In the genomic region with DNA sequence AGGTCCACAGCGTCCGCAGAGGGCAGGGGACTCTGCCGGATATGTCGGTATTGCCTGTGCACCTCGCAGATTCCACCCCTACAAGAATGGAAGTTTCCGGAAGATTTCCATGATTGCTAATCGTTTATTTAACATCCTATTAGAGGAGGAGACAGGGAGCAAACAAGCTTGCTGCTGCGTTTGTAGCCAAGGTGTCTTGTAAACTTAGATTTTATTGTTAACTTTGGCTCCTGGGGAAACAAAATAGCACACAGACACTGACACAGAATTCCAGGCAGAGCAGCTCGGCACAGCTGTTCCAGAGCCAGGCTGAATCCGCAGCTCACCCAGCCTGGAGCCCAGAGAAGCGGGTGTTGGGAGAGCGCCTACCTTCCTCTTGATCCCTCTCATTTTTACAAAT, we compare ENCODE assay signal across 17 cellular contexts.
DNase-seq lines count a peak whose midpoint lies in the region; ATAC-seq and TF ChIP-seq lines count a peak whose summit lies in the region.
"Had no signal": no experiment of that assay in that cellular context is flagged by ENCODE, and none has a peak within 500 bp of the region (broad histone marks: within the 10 kb centered on the region; RNA-seq: fewer than 3 reads in every experiment).

No MANE protein-coding gene starts in this region.

- CTCF ChIA-PET in A673 (lab: Charles Lee) = no interaction called here

- H3K4me1 ChIP-seq in prostate gland (replicated peaks) (peaks cover 3% of the 10 kb centered on the region), A673 (ENCODE audit: insufficient read depth, low read length, poor library complexity, severe bottlenecking) (no peaks in the 10 kb centered on the region)

- peaks cover 0 to 5% (median 1%) of the 10 kb centered on the region in 7 donors for H3K9me3 Mint-ChIP-seq in CD14-positive monocyte
- H3K9me3 Mint-ChIP-seq: CD8-positive, alpha-beta T cell; H9 had no signal

- DNase-seq in CD14-positive monocyte (ENCODE audit: low spot score) = no peak
- DNase-seq in left kidney (ENCODE audit: low read depth, low spot score) = peak; percentile 59
- DNase-seq in prostate gland (ENCODE audit: low spot score) = peak; percentile 73
- DNase-seq in activated T-cell treated with anti-CD3 and anti-CD28 coated beads, Interleukin-2, amount 50 U/mL, for 48 hours = no peak
- DNase-seq in A673 (ENCODE audit: low spot score) = no peak
- DNase-seq in NCI-H2107 (lab: John Stamatoyannopoulos, UW) = no peak
- DNase-seq: C1 segment of cervical spinal cord; CD8-positive, alpha-beta T cell; COR-L47; DMS153; DMS79 treated with DMSO at 0.1 percent for 48 hours; EL; GOT3; H9 had no signal

- ATAC-seq in HG03342 (IDR thresholded peaks at IDR 0.05; ENCODE audit: unreplicated experiment) = no peak
- ATAC-seq: CD8-positive, alpha-beta T cell had no signal

- H3K4me3 Mint-ChIP-seq in CD14-positive monocyte = peak overlapping the region; percentile 30 to 37
- H3K4me3 Mint-ChIP-seq: B cell; CD8-positive, alpha-beta T cell; H9 had no signal

- H3K27me3 ChIP-seq in prostate gland (replicated peaks; ENCODE audit: insufficient read depth) = peaks cover 13% of the 10 kb centered on the region
- no peaks in the 10 kb centered on the region for H3K27me3 ChIP-seq in A673 (replicated peaks; ENCODE audit: insufficient read depth, low read depth, low read length, poor library complexity)

- H3K4me3 ChIP-seq in prostate gland (no peak overlapping the region), A673 (ENCODE audit: low read depth, low read length, poor library complexity, severe bottlenecking) (no peak overlapping the region)

- H3K36me3 ChIP-seq in prostate gland (no peaks in the 10 kb centered on the region), A673 (ENCODE audit: insufficient read depth, low read length, poor library complexity, severe bottlenecking) (no peaks in the 10 kb centered on the region)

- H3K9me3 ChIP-seq in prostate gland = no peaks in the 10 kb centered on the region
- peaks cover 5% of the 10 kb centered on the region for H3K9me3 ChIP-seq in A673 (ENCODE audit: low read depth, low read length, poor library complexity, severe bottlenecking)

- H3K36me3 Mint-ChIP-seq in CD14-positive monocyte = peaks cover 0 to 2% of the 10 kb centered on the region in 2 donors
- H3K36me3 Mint-ChIP-seq: CD8-positive, alpha-beta T cell had no signal

- no peak overlapping the region for H3K27ac Mint-ChIP-seq in CD14-positive monocyte
- H3K27ac Mint-ChIP-seq: B cell; CD8-positive, alpha-beta T cell had no signal

- 17% methylated on average over 12 of the region's 12 CpGs for WGBS in prostate gland

- no peak for TF ChIP-seq CTCF in CD14-positive monocyte (IDR thresholded peaks at IDR 0.05)
- TF ChIP-seq CTCF in prostate gland (IDR thresholded peaks at IDR 0.05) = no peak
- no peak for TF ChIP-seq CTCF in A673 (conservative IDR thresholded peaks at IDR 0.05; ENCODE audit: low read depth, low read length)

- POLR2A ChIA-PET in A673 (lab: Charles Lee; ENCODE audit: low non-redundant PET) = no interaction called here

- H3K27me3 Mint-ChIP-seq in CD14-positive monocyte (ENCODE audit: low read depth in 3 of 3) = peaks cover 52 to 68% (median 55%) of the 10 kb centered on the region in 3 donors

- peaks cover 7% of the 10 kb centered on the region for H3K4me1 Mint-ChIP-seq in CD14-positive monocyte
- H3K4me1 Mint-ChIP-seq: B cell had no signal

- intact Hi-C loops in CD14-positive monocyte (cut with micrococcal nuclease) (no loop called here), prostate gland (cut with DNase I) (no loop called here), A673 (cut with micrococcal nuclease; ENCODE audit: unreplicated experiment) (no loop called here)

- H3K27ac ChIP-seq in angular gyrus (ENCODE audit: low read depth, low read length) (peak overlapping the region; percentile 62), prostate gland (peak overlapping the region; percentile 40 to 56), A673 (ENCODE audit: low read depth, low read length, poor library complexity, severe bottlenecking) (no peak overlapping the region)

- no TSS peak for BruUV-seq in A673 (replicated peaks; lab: Mats Ljungman, UMichigan)

- no peak for TF ChIP-seq POLR2A in prostate gland (IDR thresholded peaks at IDR 0.05)

Comparison
In these comparisons a context has a peak if more than half of its experiments do, and no peak if none do; other contexts are left out.
1. DNase-seq: peak in left kidney (single experiment) and prostate gland (single experiment); none in CD14-positive monocyte (single experiment), activated T-cell treated with anti-CD3 and anti-CD28 coated beads, Interleukin-2, amount 50 U/mL, for 48 hours (0 of 2), A673 (single experiment) and NCI-H2107 (single experiment).